Comparison of ENCODE assay signal across 2 cellular contexts in genomic region chr21:34092241-34092921, GRCh38.
TF ChIP-seq lines count a peak whose summit lies in the region.

No MANE protein-coding gene starts in this region.

TF ChIP-seq in SK-N-SH, 30 proteins besides CTCF, POLR2A, EP300 and RAD21:
- TF ChIP-seq, protein P1, sequence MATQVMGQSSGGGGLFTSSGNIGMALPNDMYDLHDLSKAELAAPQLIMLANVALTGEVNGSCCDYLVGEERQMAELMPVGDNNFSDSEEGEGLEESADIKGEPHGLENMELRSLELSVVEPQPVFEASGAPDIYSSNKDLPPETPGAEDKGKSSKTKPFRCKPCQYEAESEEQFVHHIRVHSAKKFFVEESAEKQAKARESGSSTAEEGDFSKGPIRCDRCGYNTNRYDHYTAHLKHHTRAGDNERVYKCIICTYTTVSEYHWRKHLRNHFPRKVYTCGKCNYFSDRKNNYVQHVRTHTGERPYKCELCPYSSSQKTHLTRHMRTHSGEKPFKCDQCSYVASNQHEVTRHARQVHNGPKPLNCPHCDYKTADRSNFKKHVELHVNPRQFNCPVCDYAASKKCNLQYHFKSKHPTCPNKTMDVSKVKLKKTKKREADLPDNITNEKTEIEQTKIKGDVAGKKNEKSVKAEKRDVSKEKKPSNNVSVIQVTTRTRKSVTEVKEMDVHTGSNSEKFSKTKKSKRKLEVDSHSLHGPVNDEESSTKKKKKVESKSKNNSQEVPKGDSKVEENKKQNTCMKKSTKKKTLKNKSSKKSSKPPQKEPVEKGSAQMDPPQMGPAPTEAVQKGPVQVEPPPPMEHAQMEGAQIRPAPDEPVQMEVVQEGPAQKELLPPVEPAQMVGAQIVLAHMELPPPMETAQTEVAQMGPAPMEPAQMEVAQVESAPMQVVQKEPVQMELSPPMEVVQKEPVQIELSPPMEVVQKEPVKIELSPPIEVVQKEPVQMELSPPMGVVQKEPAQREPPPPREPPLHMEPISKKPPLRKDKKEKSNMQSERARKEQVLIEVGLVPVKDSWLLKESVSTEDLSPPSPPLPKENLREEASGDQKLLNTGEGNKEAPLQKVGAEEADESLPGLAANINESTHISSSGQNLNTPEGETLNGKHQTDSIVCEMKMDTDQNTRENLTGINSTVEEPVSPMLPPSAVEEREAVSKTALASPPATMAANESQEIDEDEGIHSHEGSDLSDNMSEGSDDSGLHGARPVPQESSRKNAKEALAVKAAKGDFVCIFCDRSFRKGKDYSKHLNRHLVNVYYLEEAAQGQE (IDR thresholded peaks at IDR 0.05; ENCODE audit: low read depth, low read length): peak; percentile 51; the same call in 1 of the 2 replicates
- TF ChIP-seq MEF2A (IDR thresholded peaks at IDR 0.05; ENCODE audit: borderline replicate concordance, low read depth): no peak

TF ChIP-seq in SK-N-SH treated with all-trans-retinoic acid at 6 μM for 48 hours, 23 proteins besides CTCF, POLR2A, EP300 and RAD21 (continued from another document):
- TF ChIP-seq, protein P2, sequence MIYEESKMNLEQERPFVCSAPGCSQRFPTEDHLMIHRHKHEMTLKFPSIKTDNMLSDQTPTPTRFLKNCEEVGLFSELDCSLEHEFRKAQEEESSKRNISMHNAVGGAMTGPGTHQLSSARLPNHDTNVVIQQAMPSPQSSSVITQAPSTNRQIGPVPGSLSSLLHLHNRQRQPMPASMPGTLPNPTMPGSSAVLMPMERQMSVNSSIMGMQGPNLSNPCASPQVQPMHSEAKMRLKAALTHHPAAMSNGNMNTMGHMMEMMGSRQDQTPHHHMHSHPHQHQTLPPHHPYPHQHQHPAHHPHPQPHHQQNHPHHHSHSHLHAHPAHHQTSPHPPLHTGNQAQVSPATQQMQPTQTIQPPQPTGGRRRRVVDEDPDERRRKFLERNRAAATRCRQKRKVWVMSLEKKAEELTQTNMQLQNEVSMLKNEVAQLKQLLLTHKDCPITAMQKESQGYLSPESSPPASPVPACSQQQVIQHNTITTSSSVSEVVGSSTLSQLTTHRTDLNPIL (CRISPR knock-in tag; IDR thresholded peaks at IDR 0.05; ENCODE audit: low read depth): no peak
- TF ChIP-seq OSR1 (CRISPR knock-in tag; IDR thresholded peaks at IDR 0.05) (no peak), ZNF70 (CRISPR knock-in tag; IDR thresholded peaks at IDR 0.05) (no peak), BACH2 (CRISPR knock-in tag; IDR thresholded peaks at IDR 0.05; ENCODE audit: borderline replicate concordance) (no peak), ESRRG (CRISPR knock-in tag; IDR thresholded peaks at IDR 0.05) (no peak)
